Comparison of ENCODE assay signal across 13 cellular contexts in genomic region chr20:35724321-35725230, GRCh38. TPM values are rescaled to one million over a fixed set of nuclear protein-coding genes. Genes with fewer than 3 reads are reported as not detected.
A peak's percentile ranks its signal among the peaks of the same experiment; 100 is the strongest.
DNase-seq lines count a peak whose midpoint lies in the region; ATAC-seq and TF ChIP-seq lines count a peak whose summit lies in the region.
"Had no signal": no experiment of that assay in that cellular context is flagged by ENCODE, and none has a peak within 500 bp of the region (broad histone marks: within the 10 kb centered on the region; RNA-seq: fewer than 3 reads in every experiment).

No MANE protein-coding gene starts in this region.

- no peak for ATAC-seq in CD8-positive, alpha-beta T cell
- no peak for ATAC-seq in WTC11
- no peak for ATAC-seq in GM19324 (IDR thresholded peaks at IDR 0.05; ENCODE audit: low FRiP score, unreplicated experiment)

- H3K4me1 Mint-ChIP-seq in CD8-positive, alpha-beta T cell (ENCODE audit: low read depth) = peaks cover 53% of the 10 kb centered on the region
- 0 out of 2 replicates have a peak, but pooled peaks cover 4% of the 10 kb centered on the region for H3K4me1 Mint-ChIP-seq in WTC11

- no peaks in the 10 kb centered on the region for H3K9me3 Mint-ChIP-seq in CD8-positive, alpha-beta T cell
- no peaks in the 10 kb centered on the region for H3K9me3 Mint-ChIP-seq in WTC11
- H3K9me3 Mint-ChIP-seq: brain; memory B cell; T-helper 1 cell treated with Interleukin-12 subunit alpha and Interleukin-12 subunit beta and Interleukin-4 antibody, amounts not matched to agents 30 μg/mL and 1 μg/mL, for 36 hours had no signal

- intact Hi-C loops in CD8-positive, alpha-beta T cell (cut with DNase I, micrococcal nuclease) = loop anchor here (10.0 kb wide), 1 partner anchor 50 kb away; the partner anchor contains the start of gene PHF20 (in 2 of the 2)

- peak overlapping the region; percentile 64 for H3K27ac Mint-ChIP-seq in CD8-positive, alpha-beta T cell
- H3K27ac Mint-ChIP-seq in WTC11 = 0 out of 2 replicates have a peak overlapping the region, but pooled peaks have one; percentile 17
- H3K27ac Mint-ChIP-seq: B cell; brain; memory B cell; T-helper 1 cell treated with Interleukin-12 subunit alpha and Interleukin-12 subunit beta and Interleukin-4 antibody, amounts not matched to agents 30 μg/mL and 1 μg/mL, for 36 hours had no signal

- H3K4me3 ChIP-seq in CD8-positive, alpha-beta T cell (ENCODE audit: low read depth, low read length) = no peak overlapping the region

- H3K27me3 Mint-ChIP-seq in CD8-positive, alpha-beta T cell (ENCODE audit: low read depth) = no peaks in the 10 kb centered on the region
- no peaks in the 10 kb centered on the region for H3K27me3 Mint-ChIP-seq in WTC11 (ENCODE audit: low read depth)
- H3K27me3 Mint-ChIP-seq: B cell, memory B cell had no signal

- H3K27ac ChIP-seq in CD8-positive, alpha-beta T cell (ENCODE audit: low read depth, low read length) = no peak overlapping the region

- POLR2A ChIA-PET in CD8-positive, alpha-beta T cell (lab: Charles Lee) = interaction anchor here (0.8 to 1.0 kb wide), 3 partner anchors 10 to 25 kb away, joined by 3 to 4 read pairs (median 3); partner anchors contain the start of genes NFS1 and ROMO1
- POLR2A ChIA-PET in WTC11 (lab: Charles Lee) = interaction anchor here (0.6 to 0.8 kb wide), 2 partner anchors 16 to 17 kb away, joined by 3 to 4 read pairs; no protein-coding TSS in a partner anchor

- no peak for DNase-seq in CD8-positive, alpha-beta T cell
- no peak for DNase-seq in WTC11 (ENCODE audit: low spot score)
- DNase-seq in stimulated activated CD4-positive, alpha-beta T cell treated with anti-CD3 and anti-CD28 coated beads, Interleukin-4, amount 100 ng/mL, for 4 hours = no peak
- DNase-seq: activated CD4-positive, alpha-beta T cell treated with anti-CD3 and anti-CD28 coated beads for 4 hours; effector CD8-positive, alpha-beta T cell; NCI-H2029 treated with DMSO at 0.1 percent for 48 hours; NCI-H774; small intestine had no signal

- H3K36me3 Mint-ChIP-seq in CD8-positive, alpha-beta T cell = peaks cover 90% of the 10 kb centered on the region
- peaks cover 84% of the 10 kb centered on the region for H3K36me3 Mint-ChIP-seq in WTC11

- no peaks in the 10 kb centered on the region for H3K27me3 ChIP-seq in CD8-positive, alpha-beta T cell (ENCODE audit: insufficient read depth, low read length)

- CTCF ChIA-PET in CD8-positive, alpha-beta T cell (lab: Charles Lee) = no interaction called here
- CTCF ChIA-PET in WTC11 (lab: Charles Lee) = no interaction called here

- H3K4me3 Mint-ChIP-seq in CD8-positive, alpha-beta T cell = no peak overlapping the region
- no peak overlapping the region for H3K4me3 Mint-ChIP-seq in WTC11
- H3K4me3 Mint-ChIP-seq: B cell; brain; memory B cell; T-helper 1 cell treated with Interleukin-12 subunit alpha and Interleukin-12 subunit beta and Interleukin-4 antibody, amounts not matched to agents 30 μg/mL and 1 μg/mL, for 36 hours had no signal

- peaks cover 23% of the 10 kb centered on the region for H3K4me1 ChIP-seq in CD8-positive, alpha-beta T cell (ENCODE audit: insufficient read depth, low read length)

- H3K36me3 ChIP-seq in CD8-positive, alpha-beta T cell (ENCODE audit: insufficient read depth, low read length) = peaks cover 81% of the 10 kb centered on the region

- TF ChIP-seq CTCF in CD8-positive, alpha-beta T cell (IDR thresholded peaks at IDR 0.05) = no peak
- TF ChIP-seq CTCF in WTC11 (IDR thresholded peaks at IDR 0.05) = no peak

- no peaks in the 10 kb centered on the region for H3K9me3 ChIP-seq in CD8-positive, alpha-beta T cell (ENCODE audit: low read length)

TF ChIP-seq in WTC11, 78 proteins besides CTCF, POLR2A, EP300 and RAD21:
- TF ChIP-seq PREB (CRISPR knock-in tag; IDR thresholded peaks at IDR 0.05; ENCODE audit: borderline replicate concordance) (no peak), ATF2 (CRISPR knock-in tag; IDR thresholded peaks at IDR 0.05; ENCODE audit: borderline replicate concordance, low read depth) (no peak), NR2C2 (CRISPR knock-in tag; IDR thresholded peaks at IDR 0.05) (no peak), ZNF263 (CRISPR knock-in tag; IDR thresholded peaks at IDR 0.05; ENCODE audit: low read depth) (no peak), USF2 (CRISPR knock-in tag; IDR thresholded peaks at IDR 0.05) (no peak), E2F4 (CRISPR knock-in tag; IDR thresholded peaks at IDR 0.05; ENCODE audit: borderline replicate concordance, low read depth) (no peak), CREB1 (CRISPR knock-in tag; IDR thresholded peaks at IDR 0.05) (no peak), ZNF423 (CRISPR knock-in tag; IDR thresholded peaks at IDR 0.05) (no peak), ELF4 (CRISPR knock-in tag; IDR thresholded peaks at IDR 0.05; ENCODE audit: low read depth) (no peak), TP53 (CRISPR knock-in tag; IDR thresholded peaks at IDR 0.05) (no peak), FOXK1 (CRISPR knock-in tag; IDR thresholded peaks at IDR 0.05) (no peak), ZNF232 (CRISPR knock-in tag; IDR thresholded peaks at IDR 0.05) (no peak), ZNF121 (CRISPR knock-in tag; IDR thresholded peaks at IDR 0.05) (no peak), SMAD3 (CRISPR knock-in tag; IDR thresholded peaks at IDR 0.05; ENCODE audit: borderline replicate concordance) (no peak), MAX (CRISPR knock-in tag; IDR thresholded peaks at IDR 0.05) (no peak)

RNA-seq across cellular contexts. Expression of gene RBM39, which starts 17.5 kb away (rescaled TPM):
- 1,000 to 10,000 TPM; 1,168 to 1,202 TPM for total RNA-seq in CD8-positive, alpha-beta T cell
- total RNA-seq in WTC11 (2021) = 221 to 231 TPM (median 223 TPM) in 3 replicates

RNA-seq across cellular contexts. Expression of gene ROMO1, which starts 25.4 kb away (rescaled TPM):
- total RNA-seq in CD8-positive, alpha-beta T cell = 10 to 100 TPM; 39.2 to 43.8 TPM
- 213 to 249 TPM (median 245 TPM) in 3 replicates for total RNA-seq in WTC11 (2021)

RNA-seq across cellular contexts. Expression of gene NFS1, which starts 25.4 kb away (rescaled TPM):
- 10 to 100 TPM; 10.7 to 13.1 TPM for total RNA-seq in CD8-positive, alpha-beta T cell
- total RNA-seq in WTC11 (2021) = 36.1 to 39.8 TPM (median 36.8 TPM) in 3 replicates

RNA-seq across cellular contexts. Expression of gene PHF20, which starts 47.2 kb away (rescaled TPM):
- total RNA-seq in CD8-positive, alpha-beta T cell = 100 to 1,000 TPM; 101 to 107 TPM
- 65.8 to 70.0 TPM (median 66.8 TPM) in 3 replicates for total RNA-seq in WTC11 (2021)

RNA-seq across cellular contexts. Expression of gene CPNE1, which starts 59.9 kb away (rescaled TPM):
- total RNA-seq in CD8-positive, alpha-beta T cell = 100 to 1,000 TPM; 124 to 129 TPM
- total RNA-seq in WTC11 (2021) = 287 to 312 TPM (median 299 TPM) in 3 replicates
